In genomic region chr2:127647242-127648190, GRCh38 we compare ENCODE assay signal across 12 cellular contexts. TPM values are rescaled to one million over a fixed set of nuclear protein-coding genes. Genes with fewer than 3 reads are reported as not detected.
A peak's percentile ranks its signal among the peaks of the same experiment; 100 is the strongest.
DNase-seq lines count a peak whose midpoint lies in the region; ATAC-seq and TF ChIP-seq lines count a peak whose summit lies in the region.
"Had no signal": no experiment of that assay in that cellular context is flagged by ENCODE, and none has a peak within 500 bp of the region (broad histone marks: within the 10 kb centered on the region; RNA-seq: fewer than 3 reads in every experiment).

No MANE protein-coding gene starts in this region.

- no peak for ATAC-seq in CD4-positive, alpha-beta T cell (ENCODE audit: poor library complexity)
- ATAC-seq in left cardiac atrium (peak in 1 of 2 donors; percentile 36), GM21367 (IDR thresholded peaks at IDR 0.05; ENCODE audit: unreplicated experiment) (no peak), HG03521 (IDR thresholded peaks at IDR 0.05; ENCODE audit: unreplicated experiment) (no peak)

- H3K9me3 ChIP-seq in CD4-positive, alpha-beta T cell (ENCODE audit: control insufficient read depth, low read length): no peaks in the 10 kb centered on the region
- no peaks in the 10 kb centered on the region for H3K9me3 ChIP-seq in SK-N-MC (ENCODE audit: low read depth, low read length)

- H3K36me3 ChIP-seq in SK-N-MC (ENCODE audit: insufficient read depth, low read length) (no peaks in the 10 kb centered on the region), rectal smooth muscle tissue (ENCODE audit: control insufficient read depth, insufficient read depth, low read length) (peaks cover 6% of the 10 kb centered on the region)

- H3K9ac ChIP-seq in SK-N-MC (ENCODE audit: insufficient read length) (peak overlapping the region; percentile 35), rectal smooth muscle tissue (ENCODE audit: low read length) (no peak overlapping the region)

- no peaks in the 10 kb centered on the region for H3K27me3 Mint-ChIP-seq in CD4-positive, alpha-beta T cell
- peaks cover 0 to 3% (median 3%) of the 10 kb centered on the region in 3 donors for H3K27me3 Mint-ChIP-seq in immature natural killer cell (ENCODE audit: low read depth in 3 of 3)

- no peaks in the 10 kb centered on the region for H3K27me3 ChIP-seq in CD4-positive, alpha-beta T cell (ENCODE audit: control insufficient read depth, insufficient read depth, low read length)
- no peaks in the 10 kb centered on the region for H3K27me3 ChIP-seq in rectal smooth muscle tissue (ENCODE audit: control insufficient read depth, insufficient read depth, low read length)

- peaks cover 56% of the 10 kb centered on the region for H3K4me1 Mint-ChIP-seq in CD4-positive, alpha-beta T cell (ENCODE audit: low read depth)
- H3K4me1 Mint-ChIP-seq in immature natural killer cell: peaks cover 0 to 3% of the 10 kb centered on the region in 2 donors

- no peak overlapping the region for H3K27ac ChIP-seq in CD4-positive, alpha-beta T cell (ENCODE audit: low read depth, low read length)
- H3K27ac ChIP-seq in SK-N-MC: peak overlapping the region; percentile 95
- peak overlapping the region; percentile 84 for H3K27ac ChIP-seq in rectal smooth muscle tissue (ENCODE audit: low read depth, low read length)
- H3K27ac ChIP-seq: C4-2B had no signal

- POLR2A ChIA-PET in CD4-positive, alpha-beta T cell (lab: Charles Lee): interaction anchor here (3.1 kb wide), 1 partner anchor 56 kb away, joined by 20 read pairs; no protein-coding TSS in a partner anchor

- no peak for TF ChIP-seq CTCF in CD4-positive, alpha-beta T cell (IDR thresholded peaks at IDR 0.05)
- no peak for TF ChIP-seq CTCF in GM10266 (IDR thresholded peaks at IDR 0.05; ENCODE audit: control insufficient read depth, insufficient read depth, low read depth, missing control alignments)

- DNase-seq in CD4-positive, alpha-beta T cell: no peak
- DNase-seq in SK-N-MC (ENCODE audit: low read depth, low spot score) (no peak), left cardiac atrium (peak; percentile 78), GM10266 (ENCODE audit: extremely low spot score) (no peak), immature natural killer cell (no peak)
- DNase-seq: activated naive CD4-positive, alpha-beta T cell; MV-4-11; stimulated activated CD8-positive, alpha-beta memory T cell treated with anti-CD3 and anti-CD28 coated beads, Interleukin-4, amount 100 ng/mL, for 48 hours had no signal

- no peak overlapping the region for H3K4me3 Mint-ChIP-seq in CD4-positive, alpha-beta T cell
- H3K4me3 Mint-ChIP-seq in immature natural killer cell: no peak overlapping the region

- peak overlapping the region; percentile 54 for H3K27ac Mint-ChIP-seq in CD4-positive, alpha-beta T cell
- H3K27ac Mint-ChIP-seq in immature natural killer cell: no peak overlapping the region

- H3K9me3 Mint-ChIP-seq in CD4-positive, alpha-beta T cell: no peaks in the 10 kb centered on the region
- no peaks in the 10 kb centered on the region for H3K9me3 Mint-ChIP-seq in immature natural killer cell

- intact Hi-C loops in CD4-positive, alpha-beta T cell (cut with DNase I, micrococcal nuclease): loop anchor here (5.0 to 10.0 kb wide), 5 partner anchors 70 to 563 kb away; partner anchors contain the start of genes IWS1 (in 2 of the 2) and WDR33 (in 1 of the 2)
- intact Hi-C loops in left cardiac atrium (cut with DNase I): no loop called here

- CTCF ChIA-PET in CD4-positive, alpha-beta T cell (lab: Charles Lee): interaction anchor here (5.0 kb wide), 1 partner anchor 56 kb away, joined by 78 read pairs; no protein-coding TSS in a partner anchor

- H3K4me3 ChIP-seq in SK-N-MC: no peak overlapping the region
- H3K4me3 ChIP-seq in rectal smooth muscle tissue (ENCODE audit: low read length): no peak overlapping the region

- no peaks in the 10 kb centered on the region for H3K36me3 Mint-ChIP-seq in CD4-positive, alpha-beta T cell (ENCODE audit: low read depth)
- no peaks in the 10 kb centered on the region for H3K36me3 Mint-ChIP-seq in immature natural killer cell

- H3K4me1 ChIP-seq in rectal smooth muscle tissue (ENCODE audit: control insufficient read depth, insufficient read depth, low read length): peaks cover 55% of the 10 kb centered on the region

RNA-seq across cellular contexts. Expression of gene GPR17, which starts 1.6 kb away (rescaled TPM):
- not detected for total RNA-seq in CD4-positive, alpha-beta T cell
- under 1 TPM in 1 of 2 donors, not detected in 1; 0.24 TPM for total RNA-seq in left cardiac atrium
- not detected for polyA plus RNA-seq in immature natural killer cell

RNA-seq across cellular contexts. Expression of gene LIMS2, which starts 27.8 kb away (rescaled TPM):
- 1 to 10 TPM; 6.1 to 7.0 TPM for total RNA-seq in CD4-positive, alpha-beta T cell
- 100 to 1,000 TPM; 157 to 204 TPM for total RNA-seq in left cardiac atrium
- under 1 TPM in 1 of 3 donors, not detected in 2; 0.40 TPM for polyA plus RNA-seq in immature natural killer cell

RNA-seq across cellular contexts. Expression of gene SFT2D3, which starts 53.8 kb away (rescaled TPM):
- total RNA-seq in CD4-positive, alpha-beta T cell: 1 to 10 TPM; 8.5 to 8.9 TPM
- total RNA-seq in left cardiac atrium: 1 to 10 TPM; 3.3 to 4.7 TPM
- 1 to 10 TPM in 2 of 3 donors, not detected in 1; 1.3 to 3.4 TPM for polyA plus RNA-seq in immature natural killer cell

Comparison
In these comparisons a context has a peak if more than half of its experiments do, and no peak if none do; other contexts are left out.
1. RNA of gene LIMS2, which starts 27.8 kb away (total RNA-seq): 157 to 204 TPM in left cardiac atrium; 6.1 to 7.0 TPM in CD4-positive, alpha-beta T cell; every median in the first group is over 10 times any median in the second.
2. intact Hi-C loops: an anchor here in CD4-positive, alpha-beta T cell (5.0 to 10.0 kb wide); none called in left cardiac atrium.